ENCODE assay signal across 8 cellular contexts in genomic region chr9:6680797-6681146, GRCh38. TPM values are rescaled to one million over a fixed set of nuclear protein-coding genes. Genes with fewer than 3 reads are reported as not detected.
A peak's percentile ranks its signal among the peaks of the same experiment; 100 is the strongest.
DNase-seq lines count a peak whose midpoint lies in the region; ATAC-seq and TF ChIP-seq lines count a peak whose summit lies in the region.

No MANE protein-coding gene starts in this region.

- H3K4me1 Mint-ChIP-seq in nephron progenitor cell, result peaks cover 42% of the 10 kb centered on the region

- DNase-seq in NCI-H345 (lab: John Stamatoyannopoulos, UW) (peak; percentile 68), NCI-H345 treated with DMSO at 0.1 percent for 48 hours (lab: John Stamatoyannopoulos, UW; ENCODE audit: unreplicated experiment) (no peak), NCI-H1105 treated with DMSO at 0.1 percent for 48 hours (lab: John Stamatoyannopoulos, UW) (peak; percentile 71), fibroblast of mammary gland (ENCODE audit: low read depth) (peak; percentile 26), nephron progenitor cell (peak; percentile 55), thyroid gland (peak; percentile 55 to 60)
- peak; percentile 87 for DNase-seq in activated CD8-positive, alpha-beta memory T cell treated with anti-CD3 and anti-CD28 coated beads, Interleukin-2, amount 50 U/mL, for 48 hours

- no peaks in the 10 kb centered on the region for H3K27me3 Mint-ChIP-seq in nephron progenitor cell (ENCODE audit: low read depth, poor library complexity)

- TF ChIP-seq CTCF in fibroblast of mammary gland (conservative IDR thresholded peaks at IDR 0.05; ENCODE audit: control insufficient read depth, insufficient read depth, low read depth, low read length) (no peak), nephron progenitor cell (IDR thresholded peaks at IDR 0.05) (no peak), thyroid gland (IDR thresholded peaks at IDR 0.05) (no peak)

- peak overlapping the region; percentile 94 for H3K4me3 Mint-ChIP-seq in nephron progenitor cell

- H3K36me3 Mint-ChIP-seq in nephron progenitor cell (ENCODE audit: low read depth), result peaks cover 12% of the 10 kb centered on the region

- H3K27me3 ChIP-seq in thyroid gland, result no peaks in the 10 kb centered on the region

- no peaks in the 10 kb centered on the region for H3K9me3 ChIP-seq in thyroid gland

- peak overlapping the region; percentile 100 for H3K27ac Mint-ChIP-seq in nephron progenitor cell

- no peaks in the 10 kb centered on the region for H3K9me3 Mint-ChIP-seq in nephron progenitor cell

- 2 to 7% methylated on average over 6 to 25 of the region's 26 CpGs for WGBS in thyroid gland, 2 donors

- no peaks in the 10 kb centered on the region for H3K36me3 ChIP-seq in thyroid gland

- ATAC-seq in HG02588 (IDR thresholded peaks at IDR 0.05; ENCODE audit: unreplicated experiment), result peak; percentile 27

- H3K4me1 ChIP-seq in thyroid gland, result peaks cover 6 to 10% of the 10 kb centered on the region in 2 donors

- no peak for TF ChIP-seq POLR2A in thyroid gland (IDR thresholded peaks at IDR 0.05)

- H3K4me3 ChIP-seq in fibroblast of mammary gland (ENCODE audit: control insufficient read depth, low read depth, low read length) (peak overlapping the region; percentile 82), thyroid gland (replicated peaks in 1 of 3) (peak overlapping the region; percentile 10 to 60 (median 56))

- intact Hi-C loops in thyroid gland (cut with DNase I), result no loop called here

- H3K27ac ChIP-seq in thyroid gland, result peak overlapping the region; percentile 94 to 98 (median 95)

RNA-seq across cellular contexts. Expression of gene GLDC, which starts 35.2 kb away (rescaled TPM):
- 10 to 100 TPM in 2 of 4 donors, 1 to 10 TPM in 2; 1.7 to 15.1 (median 8.6) TPM for total RNA-seq in thyroid gland
